In genomic region chr3:11300970-11301369, GRCh38 we compare ENCODE assay signal across 12 cellular contexts. TPM values are rescaled to one million over a fixed set of nuclear protein-coding genes. Genes with fewer than 3 reads are reported as not detected.
DNase-seq lines count a peak whose midpoint lies in the region; ATAC-seq and TF ChIP-seq lines count a peak whose summit lies in the region.
"Had no signal": no experiment of that assay in that cellular context is flagged by ENCODE, and none has a peak within 500 bp of the region (broad histone marks: within the 10 kb centered on the region; RNA-seq: fewer than 3 reads in every experiment).

No MANE protein-coding gene starts in this region.

- peak; percentile 97 for ATAC-seq in GM19351 (IDR thresholded peaks at IDR 0.05; ENCODE audit: unreplicated experiment)
- peak; percentile 55 for ATAC-seq in HG03060 (IDR thresholded peaks at IDR 0.05; ENCODE audit: low read depth, unreplicated experiment)
- peak; percentile 86 for ATAC-seq in activated CD8-positive, alpha-beta T cell treated with anti-CD3 and anti-CD28 coated beads for 36 hours
- ATAC-seq in body of pancreas = no peak
- ATAC-seq: left lobe of liver had no signal

- H3K27me3 ChIP-seq in body of pancreas = no peaks in the 10 kb centered on the region
- H3K27me3 ChIP-seq in tibial nerve = no peaks in the 10 kb centered on the region

- no peak for TF ChIP-seq POLR2A in body of pancreas (IDR thresholded peaks at IDR 0.05)
- no peak for TF ChIP-seq POLR2A in tibial nerve (IDR thresholded peaks at IDR 0.05)

- no peak for TF ChIP-seq EP300 in tibial nerve (IDR thresholded peaks at IDR 0.05)

- TF ChIP-seq CTCF in CD14-positive monocyte (IDR thresholded peaks at IDR 0.05) = no peak
- no peak for TF ChIP-seq CTCF in activated CD8-positive, alpha-beta T cell treated with anti-CD3 and anti-CD28 coated beads for 36 hours (IDR thresholded peaks at IDR 0.05)
- TF ChIP-seq CTCF in body of pancreas (IDR thresholded peaks at IDR 0.05) = no peak
- TF ChIP-seq CTCF in tibial nerve (IDR thresholded peaks at IDR 0.05) = no peak

- H3K27me3 Mint-ChIP-seq in CD14-positive monocyte (ENCODE audit: low read depth in 3 of 3) = peaks cover 0 to 3% (median 0%) of the 10 kb centered on the region in 3 donors
- no peaks in the 10 kb centered on the region for H3K27me3 Mint-ChIP-seq in activated CD8-positive, alpha-beta T cell treated with anti-CD3 and anti-CD28 coated beads for 36 hours

- no peak overlapping the region for H3K27ac ChIP-seq in body of pancreas
- H3K27ac ChIP-seq in tibial nerve = no peak overlapping the region

- H3K4me3 ChIP-seq in body of pancreas (no peak overlapping the region), tibial nerve (no peak overlapping the region)

- H3K4me1 ChIP-seq in body of pancreas (no peaks in the 10 kb centered on the region), tibial nerve (peaks cover 0 to 10% (median 0%) of the 10 kb centered on the region in 4 donors)

- no peak overlapping the region for H3K4me3 Mint-ChIP-seq in CD14-positive monocyte
- no peak overlapping the region for H3K4me3 Mint-ChIP-seq in activated CD8-positive, alpha-beta T cell treated with anti-CD3 and anti-CD28 coated beads for 36 hours

- intact Hi-C loops in CD14-positive monocyte (cut with micrococcal nuclease) = no loop called here
- intact Hi-C loops in activated CD8-positive, alpha-beta T cell treated with anti-CD3 and anti-CD28 coated beads for 36 hours (cut with micrococcal nuclease) = no loop called here
- intact Hi-C loops in body of pancreas (cut with DNase I) = no loop called here

- H3K36me3 ChIP-seq in body of pancreas (replicated peaks in 1 of 2; ENCODE audit: insufficient read depth in 1 of 2, low read depth in 2 of 2) (no peaks in the 10 kb centered on the region), tibial nerve (peaks cover 0 to 61% (median 0%) of the 10 kb centered on the region in 3 donors)

- peak overlapping the region in 4 of 7 donors; percentile 14 to 66 (median 40) for H3K27ac Mint-ChIP-seq in CD14-positive monocyte
- peak overlapping the region; percentile 59 for H3K27ac Mint-ChIP-seq in activated CD8-positive, alpha-beta T cell treated with anti-CD3 and anti-CD28 coated beads for 36 hours

- H3K36me3 Mint-ChIP-seq in CD14-positive monocyte = peaks cover 77 to 100% of the 10 kb centered on the region in 2 donors
- peaks cover 55% of the 10 kb centered on the region for H3K36me3 Mint-ChIP-seq in activated CD8-positive, alpha-beta T cell treated with anti-CD3 and anti-CD28 coated beads for 36 hours (ENCODE audit: low read depth)

- H3K4me1 Mint-ChIP-seq in CD14-positive monocyte = peaks cover 17% of the 10 kb centered on the region
- peaks cover 23% of the 10 kb centered on the region for H3K4me1 Mint-ChIP-seq in activated CD8-positive, alpha-beta T cell treated with anti-CD3 and anti-CD28 coated beads for 36 hours (ENCODE audit: low read depth)

- no peak for DNase-seq in CD14-positive monocyte (ENCODE audit: low spot score)
- peak; percentile 43 for DNase-seq in activated CD8-positive, alpha-beta T cell treated with anti-CD3 and anti-CD28 coated beads for 36 hours
- DNase-seq in body of pancreas = no peak
- DNase-seq in NCI-H774 (lab: John Stamatoyannopoulos, UW) = no peak
- DNase-seq in superior temporal gyrus (ENCODE audit: extremely low spot score) = no peak
- no peak for DNase-seq in tibial nerve (ENCODE audit: low spot score in 2 of 2)
- DNase-seq: activated CD4-positive, alpha-beta T cell treated with anti-CD3 and anti-CD28 coated beads, Interleukin-2, amount 50 U/mL, for 4 hours; AML-193; H7 had no signal

- 90 to 97% methylated on average over 3 of the region's 3 CpGs for WGBS in body of pancreas, 2 donors
- 88 to 89% methylated on average over 3 of the region's 3 CpGs for WGBS in tibial nerve, 2 donors

- H3K9me3 ChIP-seq in body of pancreas (no peaks in the 10 kb centered on the region), tibial nerve (no peaks in the 10 kb centered on the region)

- H3K9me3 Mint-ChIP-seq in CD14-positive monocyte = no peaks in the 10 kb centered on the region
- no peaks in the 10 kb centered on the region for H3K9me3 Mint-ChIP-seq in activated CD8-positive, alpha-beta T cell treated with anti-CD3 and anti-CD28 coated beads for 36 hours

- CTCF ChIA-PET in activated CD8-positive, alpha-beta T cell treated with anti-CD3 and anti-CD28 coated beads for 36 hours (lab: Charles Lee) = interaction anchor here (1.0 kb wide), 2 partner anchors 10 to 14 kb away, joined by 3 read pairs; no protein-coding TSS in a partner anchor

- POLR2A ChIA-PET in activated CD8-positive, alpha-beta T cell treated with anti-CD3 and anti-CD28 coated beads for 36 hours (lab: Charles Lee) = interaction anchor here (1.1 kb wide), 1 partner anchor 10 kb away, joined by 3 read pairs; no protein-coding TSS in a partner anchor

RNA-seq across cellular contexts. Expression of gene ATG7, which starts 28.8 kb away (rescaled TPM):
- polyA plus RNA-seq in CD14-positive monocyte = 100 to 1,000 TPM in 1 of 2 donors, 10 to 100 TPM in 1; 89.7 to 101 TPM
- 10 to 100 TPM; 31.0 to 33.1 TPM for total RNA-seq in activated CD8-positive, alpha-beta T cell treated with anti-CD3 and anti-CD28 coated beads for 36 hours
- total RNA-seq in body of pancreas (10 to 100 TPM; 40.5 to 43.6 TPM), tibial nerve (10 to 100 TPM; 71.0 to 94.0 (median 76.2) TPM)
